ENCODE assay signal across 24 cellular contexts in the genomic region with DNA sequence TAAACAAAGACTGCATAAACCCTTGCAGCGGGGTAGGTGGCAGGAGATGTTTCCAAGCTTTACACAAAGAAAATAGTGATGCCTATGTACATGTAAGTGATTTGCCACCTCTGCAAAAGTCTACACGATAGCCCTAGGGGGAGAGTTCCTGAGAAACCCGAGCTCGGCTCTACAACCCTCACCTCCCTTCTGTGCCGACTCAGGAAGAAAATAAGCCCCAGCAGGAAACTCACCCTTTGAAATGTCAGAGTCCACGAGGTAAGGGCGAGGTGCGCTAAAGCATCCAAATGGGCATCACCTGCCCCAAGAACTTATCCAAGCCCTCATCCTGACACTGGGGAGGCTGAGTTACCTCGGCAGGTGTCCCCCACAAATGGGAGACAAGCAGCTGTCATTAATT.
DNase-seq lines count a peak whose midpoint lies in the region; ATAC-seq and TF ChIP-seq lines count a peak whose summit lies in the region.
"Had no signal": no experiment of that assay in that cellular context is flagged by ENCODE, and none has a peak within 500 bp of the region (broad histone marks: within the 10 kb centered on the region; RNA-seq: fewer than 3 reads in every experiment).

No MANE protein-coding gene starts in this region.

- DNase-seq in NCI-H82 (lab: John Stamatoyannopoulos, UW) (peak; percentile 7), NCI-H82 treated with DMSO at 0.1 percent for 48 hours (lab: John Stamatoyannopoulos, UW; ENCODE audit: unreplicated experiment) (no peak), NCI-H526 treated with DMSO at 0.1 percent for 48 hours (lab: John Stamatoyannopoulos, UW) (peak; percentile 61), hepatocyte (ENCODE audit: low spot score) (no peak), GM20000 (ENCODE audit: low spot score) (no peak), HPDE6-E6E7 (ENCODE audit: extremely low spot score) (no peak), T-helper 17 cell (no peak)
- DNase-seq: activated CD4-positive, alpha-beta T cell treated with anti-CD3 and anti-CD28 coated beads for 36 hours; activated CD8-positive, alpha-beta memory T cell treated with anti-CD3 and anti-CD28 coated beads for 24 hours; activated gamma-delta T cell; activated T-cell treated with anti-CD3 and anti-CD28 coated beads, Interleukin-2, amount 50 U/mL, for 1 hour; CD8-positive, alpha-beta memory T cell; dorsolateral prefrontal cortex; H9; heart right ventricle; left colon; NCI-H1048; NCI-H2227 treated with DMSO at 0.1 percent for 48 hours; Peyer's patch; SIG-M5 had no signal

- H3K4me3 ChIP-seq in hepatocyte = no peak overlapping the region
- H3K4me3 ChIP-seq: dorsolateral prefrontal cortex, GM12878, heart right ventricle, Peyer's patch had no signal

- TF ChIP-seq CTCF in hepatocyte (IDR thresholded peaks at IDR 0.05; ENCODE audit: poor library complexity) (no peak), GM20000 (IDR thresholded peaks at IDR 0.05; ENCODE audit: extremely low read depth, missing control alignments) (no peak)

- no peaks in the 10 kb centered on the region for H3K36me3 ChIP-seq in hepatocyte (replicated peaks; ENCODE audit: insufficient read depth, low read depth)
- H3K36me3 ChIP-seq: heart right ventricle, Peyer's patch had no signal

- H3K79me2 ChIP-seq in hepatocyte = no peaks in the 10 kb centered on the region

- H3K27me3 Mint-ChIP-seq in T-helper 17 cell = peaks cover 17% of the 10 kb centered on the region
- H3K27me3 Mint-ChIP-seq: activated CD4-positive, alpha-beta T cell treated with anti-CD3 and anti-CD28 coated beads for 36 hours; B cell had no signal

- H3K4me1 ChIP-seq in hepatocyte (ENCODE audit: insufficient read depth) = peaks cover 3% of the 10 kb centered on the region

- H3K4me1 Mint-ChIP-seq in T-helper 17 cell = no peaks in the 10 kb centered on the region
- H3K4me1 Mint-ChIP-seq: activated CD4-positive, alpha-beta T cell treated with anti-CD3 and anti-CD28 coated beads for 36 hours; B cell; CD8-positive, alpha-beta memory T cell; stimulated activated effector memory CD8-positive, alpha-beta T cell treated with anti-CD3 and anti-CD28 coated beads, Interleukin-12 subunit alpha, Interleukin-12 subunit beta, amount 100 ng/mL, for 72 hours had no signal

- H3K27ac ChIP-seq in hepatocyte = no peak overlapping the region
- H3K27ac ChIP-seq: dorsolateral prefrontal cortex, heart right ventricle, Peyer's patch had no signal

- no peak overlapping the region for H2AFZ ChIP-seq in hepatocyte

- peaks cover 3% of the 10 kb centered on the region for H3K27me3 ChIP-seq in hepatocyte
- H3K27me3 ChIP-seq: Peyer's patch had no signal

- 44% methylated on average over 9 of the region's 9 CpGs for WGBS in hepatocyte (ENCODE audit: low lambda C conversion rate, missing lambda C conversion rate)

- no peak overlapping the region for H3K4me3 Mint-ChIP-seq in T-helper 17 cell
- H3K4me3 Mint-ChIP-seq: activated CD4-positive, alpha-beta T cell treated with anti-CD3 and anti-CD28 coated beads for 36 hours; B cell; CD8-positive, alpha-beta memory T cell; H9; stimulated activated effector memory CD8-positive, alpha-beta T cell treated with anti-CD3 and anti-CD28 coated beads, Interleukin-12 subunit alpha, Interleukin-12 subunit beta, amount 100 ng/mL, for 72 hours had no signal

- no peak for ATAC-seq in GM18867 (IDR thresholded peaks at IDR 0.05; ENCODE audit: unreplicated experiment)
- ATAC-seq in T-helper 17 cell = no peak
- ATAC-seq: activated CD4-positive, alpha-beta T cell treated with anti-CD3 and anti-CD28 coated beads for 36 hours; GM12878; heart right ventricle; left colon; stimulated activated effector memory CD8-positive, alpha-beta T cell treated with anti-CD3 and anti-CD28 coated beads, Interleukin-12 subunit alpha, Interleukin-12 subunit beta, amount 100 ng/mL, for 72 hours had no signal

- H3K27ac Mint-ChIP-seq in T-helper 17 cell = no peak overlapping the region
- H3K27ac Mint-ChIP-seq: activated CD4-positive, alpha-beta T cell treated with anti-CD3 and anti-CD28 coated beads for 36 hours; B cell; CD8-positive, alpha-beta memory T cell; stimulated activated effector memory CD8-positive, alpha-beta T cell treated with anti-CD3 and anti-CD28 coated beads, Interleukin-12 subunit alpha, Interleukin-12 subunit beta, amount 100 ng/mL, for 72 hours had no signal

- no peaks in the 10 kb centered on the region for H3K9me2 ChIP-seq in hepatocyte (replicated peaks; ENCODE audit: insufficient read depth)

- H3K4me2 ChIP-seq in hepatocyte = peak overlapping the region; percentile 54

- H3K36me3 Mint-ChIP-seq in T-helper 17 cell (ENCODE audit: low read depth) = no peaks in the 10 kb centered on the region
- H3K36me3 Mint-ChIP-seq: CD8-positive, alpha-beta memory T cell; stimulated activated effector memory CD8-positive, alpha-beta T cell treated with anti-CD3 and anti-CD28 coated beads, Interleukin-12 subunit alpha, Interleukin-12 subunit beta, amount 100 ng/mL, for 72 hours had no signal

- H3K9me3 ChIP-seq in hepatocyte (ENCODE audit: low read depth) (no peaks in the 10 kb centered on the region), T-helper 17 cell (ENCODE audit: control insufficient read depth, low read length, poor library complexity, severe bottlenecking) (no peaks in the 10 kb centered on the region)
- H3K9me3 ChIP-seq: heart right ventricle, Peyer's patch had no signal

- no peaks in the 10 kb centered on the region for H4K20me1 ChIP-seq in hepatocyte (ENCODE audit: insufficient read depth, poor library complexity, severe bottlenecking)

Comparison
In these comparisons a context has a peak if more than half of its experiments do, and no peak if none do; other contexts are left out.
1. DNase-seq: peak in NCI-H82 (single experiment) and NCI-H526 treated with DMSO at 0.1 percent for 48 hours (single experiment); none in NCI-H82 treated with DMSO at 0.1 percent for 48 hours (single experiment), hepatocyte (single experiment), GM20000 (single experiment), HPDE6-E6E7 (single experiment) and T-helper 17 cell (0 of 3).